ENCODE assay signal across 19 cellular contexts in the genomic region with DNA sequence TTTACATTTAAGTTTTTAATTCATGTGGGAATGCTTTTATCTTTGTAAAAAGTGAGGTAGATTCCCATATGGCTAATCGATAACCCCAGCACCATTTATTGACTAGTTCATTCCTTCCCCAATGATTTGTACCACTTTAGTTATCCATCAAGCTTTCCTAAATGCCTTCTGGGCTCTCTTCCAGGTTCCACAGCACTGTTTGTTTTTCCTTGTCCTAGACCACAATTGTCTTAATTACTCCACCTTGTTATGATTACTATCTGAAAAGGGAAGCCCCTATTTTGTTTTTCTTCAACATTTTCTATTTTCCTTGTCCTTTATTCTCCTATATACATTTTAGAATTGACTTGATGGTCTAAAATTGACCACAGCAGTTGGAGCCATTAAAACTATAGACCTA. TPM values are rescaled to one million over a fixed set of nuclear protein-coding genes. Genes with fewer than 3 reads are reported as not detected.
DNase-seq lines count a peak whose midpoint lies in the region; TF ChIP-seq lines count a peak whose summit lies in the region.
"Had no signal": no experiment of that assay in that cellular context is flagged by ENCODE, and none has a peak within 500 bp of the region (broad histone marks: within the 10 kb centered on the region; RNA-seq: fewer than 3 reads in every experiment).

No MANE protein-coding gene starts in this region.

- H3K27me3 Mint-ChIP-seq in MCF 10A (ENCODE audit: insufficient read depth, unreplicated experiment) = no peaks in the 10 kb centered on the region

- no peak overlapping the region for H4K91ac ChIP-seq in mesenchymal stem cell (ENCODE audit: low read length)

- no peak overlapping the region for H2BK5ac ChIP-seq in mesenchymal stem cell (ENCODE audit: low read depth, low read length, poor library complexity, severe bottlenecking)

- no peaks in the 10 kb centered on the region for H3K79me1 ChIP-seq in mesenchymal stem cell (replicated peaks; ENCODE audit: low read length, poor library complexity, severe bottlenecking)

- H3K27me3 ChIP-seq in breast epithelium (no peaks in the 10 kb centered on the region), thyroid gland (no peaks in the 10 kb centered on the region), mesenchymal stem cell (ENCODE audit: control insufficient read depth in 1 of 2, insufficient read depth in 1 of 2, low read length in 2 of 2) (peaks cover 0 to 4% of the 10 kb centered on the region in 2 experiments)
- H3K27me3 ChIP-seq: ovary, SJSA1 had no signal

- H2BK15ac ChIP-seq in mesenchymal stem cell (ENCODE audit: low read depth, poor library complexity, severe bottlenecking) = no peak overlapping the region

- no peak overlapping the region for H2BK120ac ChIP-seq in mesenchymal stem cell (ENCODE audit: low read depth, low read length)

- TF ChIP-seq CTCF in MCF 10A (IDR thresholded peaks at IDR 0.05; ENCODE audit: unreplicated experiment) (no peak), breast epithelium (IDR thresholded peaks at IDR 0.05) (no peak), thyroid gland (IDR thresholded peaks at IDR 0.05) (no peak)

- H3K27ac ChIP-seq in breast epithelium (no peak overlapping the region), thyroid gland (no peak overlapping the region), mesenchymal stem cell (ENCODE audit: low read length, poor library complexity, severe bottlenecking) (no peak overlapping the region)
- H3K27ac ChIP-seq: epithelial cell of prostate, ovary, SJSA1 had no signal

- 51 to 56% methylated on average over 1 of the region's 1 CpG for WGBS in thyroid gland, 2 donors
- WGBS in mesenchymal stem cell = 100% methylated on average over 1 of the region's 1 CpG

- H2AFZ ChIP-seq in mesenchymal stem cell (ENCODE audit: low read depth, low read length) = no peak overlapping the region

- no peak overlapping the region for H3K23ac ChIP-seq in mesenchymal stem cell (ENCODE audit: low read length in 2 of 2)

- intact Hi-C loops in MCF 10A (cut with micrococcal nuclease) = no loop called here
- intact Hi-C loops in breast epithelium (cut with DNase I; ENCODE audit: low total_unique reads) = no loop called here
- intact Hi-C loops in thyroid gland (cut with DNase I) = no loop called here

- POLR2A ChIA-PET in MCF 10A (lab: Yijun Ruan, JAX) = no interaction called here

- H3K27ac Mint-ChIP-seq in MCF 10A (ENCODE audit: low read depth, unreplicated experiment) = no peak overlapping the region
- H3K27ac Mint-ChIP-seq: CD4-positive, CD25-positive, alpha-beta regulatory T cell had no signal

- no peaks in the 10 kb centered on the region for H3K36me3 Mint-ChIP-seq in MCF 10A (ENCODE audit: insufficient read depth, unreplicated experiment)
- H3K36me3 Mint-ChIP-seq: CD4-positive, CD25-positive, alpha-beta regulatory T cell had no signal

- no peak overlapping the region for H3K14ac ChIP-seq in mesenchymal stem cell (ENCODE audit: low read length in 2 of 2)

- H3K9me3 Mint-ChIP-seq in MCF 10A (ENCODE audit: unreplicated experiment) = no peaks in the 10 kb centered on the region

- no TSS peak for BruUV-seq in MCF 10A (replicated peaks; lab: Mats Ljungman, UMichigan)

- no peak overlapping the region for H3K4me2 ChIP-seq in mesenchymal stem cell (ENCODE audit: low read length, poor library complexity, severe bottlenecking)

- H2AK5ac ChIP-seq in mesenchymal stem cell (ENCODE audit: low read length, severe bottlenecking) = no peak overlapping the region

- no peaks in the 10 kb centered on the region for H3K4me1 Mint-ChIP-seq in MCF 10A (ENCODE audit: insufficient read depth, unreplicated experiment)
- H3K4me1 Mint-ChIP-seq: CD4-positive, CD25-positive, alpha-beta regulatory T cell had no signal

- CTCF ChIA-PET in MCF 10A (lab: Yijun Ruan, JAX) = no interaction called here

- no peak overlapping the region for H3K4me3 Mint-ChIP-seq in MCF 10A (ENCODE audit: unreplicated experiment)
- H3K4me3 Mint-ChIP-seq: CD4-positive, CD25-positive, alpha-beta regulatory T cell had no signal

- TF ChIP-seq POLR2A in breast epithelium (IDR thresholded peaks at IDR 0.05) = no peak
- TF ChIP-seq POLR2A in thyroid gland (IDR thresholded peaks at IDR 0.05) = no peak

- no peak overlapping the region for H3K18ac ChIP-seq in mesenchymal stem cell (ENCODE audit: low read depth in 1 of 2, low read length in 2 of 2)

- no peak overlapping the region for H3K4me3 ChIP-seq in breast epithelium
- H3K4me3 ChIP-seq in thyroid gland (replicated peaks in 1 of 3) = no peak overlapping the region
- H3K4me3 ChIP-seq in mesenchymal stem cell (ENCODE audit: insufficient read depth in 1 of 2, low read depth in 1 of 2, low read length in 2 of 2) = no peak overlapping the region
- H3K4me3 ChIP-seq: ovary, SJSA1 had no signal

- H3K9me3 ChIP-seq in breast epithelium = no peaks in the 10 kb centered on the region
- H3K9me3 ChIP-seq in thyroid gland = no peaks in the 10 kb centered on the region
- no peaks in the 10 kb centered on the region for H3K9me3 ChIP-seq in mesenchymal stem cell (ENCODE audit: control insufficient read depth, low read length)
- H3K9me3 ChIP-seq: ovary, SJSA1 had no signal

- H2BK12ac ChIP-seq in mesenchymal stem cell (ENCODE audit: low read length in 2 of 2) = no peak overlapping the region

- DNase-seq in MCF 10A (ENCODE audit: unreplicated experiment) (peak; percentile 44), breast epithelium (ENCODE audit: low spot score in 2 of 2) (no peak), NCI-H2081 treated with DMSO at 0.1 percent for 48 hours (lab: John Stamatoyannopoulos, UW) (peak; percentile 50), amniotic epithelial cell (ENCODE audit: low read depth) (peak; percentile 20), thyroid gland (peak; percentile 24), NCI-H128 (lab: John Stamatoyannopoulos, UW; ENCODE audit: unreplicated experiment) (no peak), mesenchymal stem cell (no peak), foreskin melanocyte (no peak)
- DNase-seq: ACHN; activated CD4-positive, alpha-beta T cell treated with anti-CD3 and anti-CD28 coated beads for 48 hours; activated naive CD4-positive, alpha-beta T cell treated with Interleukin-2 at 50 U/mL for 16 hours; CD4-positive, CD25-positive, alpha-beta regulatory T cell; NCI-H510A treated with DMSO at 0.1 percent for 48 hours; ovary; PC-3; stimulated activated CD4-positive, alpha-beta T cell treated with anti-CD3 and anti-CD28 coated beads, Interleukin-4, amount 100 ng/mL, for 1 hour; T-helper 9 cell had no signal

- no peak overlapping the region for H3K9ac ChIP-seq in mesenchymal stem cell (ENCODE audit: low read length)

- H3K36me3 ChIP-seq in breast epithelium = no peaks in the 10 kb centered on the region
- H3K36me3 ChIP-seq in thyroid gland = no peaks in the 10 kb centered on the region
- H3K36me3 ChIP-seq in mesenchymal stem cell (ENCODE audit: control insufficient read depth in 1 of 2, insufficient read depth in 2 of 2, low read depth in 1 of 2, low read length in 2 of 2) = no peaks in the 10 kb centered on the region
- H3K36me3 ChIP-seq: ovary, SJSA1 had no signal

- no peaks in the 10 kb centered on the region for H3K4me1 ChIP-seq in breast epithelium
- H3K4me1 ChIP-seq in thyroid gland = no peaks in the 10 kb centered on the region
- no peaks in the 10 kb centered on the region for H3K4me1 ChIP-seq in mesenchymal stem cell (ENCODE audit: control insufficient read depth, insufficient read depth, low read depth, low read length)
- H3K4me1 ChIP-seq: SJSA1 had no signal

- no peak overlapping the region for H4K8ac ChIP-seq in mesenchymal stem cell (ENCODE audit: low read length)

- H3K4ac ChIP-seq in mesenchymal stem cell (ENCODE audit: low read depth in 1 of 2, low read length in 2 of 2) = no peak overlapping the region

RNA-seq across cellular contexts. Expression of a gene that starts 48.5 kb away (rescaled TPM):
- total RNA-seq in MCF 10A (2022) (not detected in 2 replicates), breast epithelium (10 to 100 TPM in 1 of 3 donors, 1 to 10 TPM in 2; 3.3 to 13.2 (median 4.0) TPM), thyroid gland (1 to 10 TPM; 1.2 to 7.5 (median 4.0) TPM)
- polyA plus RNA-seq in mesenchymal stem cell (2013, experiment 1 of 2) = 1.5 TPM
- 1.5 TPM for polyA plus RNA-seq in mesenchymal stem cell (2013, experiment 2 of 2)
- total RNA-seq: PC-3, SJSA1 had no signal

Comparison
In these comparisons a context has a peak if more than half of its experiments do, and no peak if none do; other contexts are left out.
1. DNase-seq: peak in MCF 10A (single experiment), NCI-H2081 treated with DMSO at 0.1 percent for 48 hours (single experiment), amniotic epithelial cell (single experiment) and thyroid gland (2 of 2); none in breast epithelium (0 of 2), NCI-H128 (single experiment), mesenchymal stem cell (single experiment) and foreskin melanocyte (single experiment).